In the genomic region with DNA sequence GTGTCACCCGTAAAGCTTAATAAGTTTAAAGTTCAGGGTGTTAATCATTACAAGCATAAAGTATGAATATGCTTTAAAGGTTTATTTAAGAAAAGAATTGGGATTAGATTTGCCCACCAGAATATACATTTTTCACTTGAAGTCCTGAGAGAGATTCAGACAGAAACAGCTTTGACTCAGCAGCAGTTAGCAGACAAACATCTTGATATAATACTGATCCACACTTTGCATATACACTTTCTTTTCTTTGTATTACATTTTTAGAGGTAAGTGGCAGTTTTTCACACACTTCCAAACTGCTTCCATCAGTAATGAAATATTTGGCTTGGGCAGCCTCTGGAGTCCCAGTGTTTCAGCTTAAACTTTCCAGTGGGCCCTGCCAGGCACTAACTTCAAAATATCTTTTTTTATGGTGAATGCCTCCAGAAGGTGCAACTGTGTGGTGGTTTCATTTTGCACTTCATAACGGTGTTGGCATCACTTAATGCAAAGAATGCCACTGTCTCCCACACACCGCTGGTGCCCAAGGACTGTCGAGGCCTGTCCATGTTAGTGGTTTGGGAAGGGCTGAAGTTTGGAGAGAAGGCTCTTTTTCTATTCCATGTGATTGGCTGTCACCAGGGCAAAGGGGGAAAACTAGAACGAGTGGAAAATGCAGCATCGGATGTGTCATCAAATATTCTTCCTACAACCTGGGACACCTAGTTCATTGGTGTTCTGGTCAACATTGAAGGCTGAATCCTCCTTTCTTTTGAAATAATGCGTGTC, we compare ENCODE assay signal across 10 cellular contexts. TPM values are rescaled to one million over a fixed set of nuclear protein-coding genes. Genes with fewer than 3 reads are reported as not detected.
A peak's percentile ranks its signal among the peaks of the same experiment; 100 is the strongest.
DNase-seq lines count a peak whose midpoint lies in the region; ATAC-seq and TF ChIP-seq lines count a peak whose summit lies in the region.
"Had no signal": no experiment of that assay in that cellular context is flagged by ENCODE, and none has a peak within 500 bp of the region (broad histone marks: within the 10 kb centered on the region; RNA-seq: fewer than 3 reads in every experiment).

No MANE protein-coding gene starts in this region.

- peaks cover 17% of the 10 kb centered on the region for H3K36me3 Mint-ChIP-seq in endodermal cell (ENCODE audit: low read depth)

- no peak overlapping the region for H3K27ac Mint-ChIP-seq in endodermal cell

- no peak for TF ChIP-seq POLR2A in GM18505 (IDR thresholded peaks at IDR 0.05; ENCODE audit: borderline replicate concordance, extremely low read depth, insufficient read depth, insufficient read length)
- TF ChIP-seq POLR2A in gastrocnemius medialis (IDR thresholded peaks at IDR 0.05) = no peak

- TF ChIP-seq CTCF in coronary artery (IDR thresholded peaks at IDR 0.05) = no peak
- no peak for TF ChIP-seq CTCF in gastrocnemius medialis (IDR thresholded peaks at IDR 0.05 in 4 of 5, conservative IDR thresholded peaks at IDR 0.05 in 1 of 5)
- TF ChIP-seq CTCF in endodermal cell (conservative IDR thresholded peaks at IDR 0.05) = no peak

- DNase-seq in coronary artery (ENCODE audit: low spot score) = no peak
- DNase-seq in gastrocnemius medialis = no peak
- DNase-seq in endodermal cell = no peak
- no peak for DNase-seq in activated CD8-positive, alpha-beta memory T cell treated with anti-CD3 and anti-CD28 coated beads, Interleukin-2, amount 50 U/mL, for 48 hours
- no peak for DNase-seq in stimulated activated naive CD4-positive, alpha-beta T cell treated with Interleukin-2 at 50 U/mL for 16 hours (lab: John Stamatoyannopoulos, UW)
- DNase-seq: lower lobe of right lung had no signal

- H3K9me3 ChIP-seq in gastrocnemius medialis (no peaks in the 10 kb centered on the region), endodermal cell (ENCODE audit: control insufficient read depth, low read length) (peaks cover 19% of the 10 kb centered on the region)
- H3K9me3 ChIP-seq: lower lobe of right lung had no signal

- peak overlapping the region; percentile 39 for H3K4me3 ChIP-seq in coronary artery
- H3K4me3 ChIP-seq in gastrocnemius medialis = peak overlapping the region in 1 of 4 donors; percentile 5
- H3K4me3 ChIP-seq in endodermal cell (ENCODE audit: low read length) = no peak overlapping the region
- H3K4me3 ChIP-seq: lower lobe of right lung had no signal

- intact Hi-C loops in gastrocnemius medialis (cut with DNase I; ENCODE audit: low total_unique reads) = loop anchor here (5.0 kb wide), 1 partner anchor 1021 kb away; no protein-coding TSS in a partner anchor

- H3K27ac ChIP-seq in coronary artery (peak overlapping the region; percentile 84 to 91), gastrocnemius medialis (peak overlapping the region; percentile 1 to 58 (median 20)), endodermal cell (ENCODE audit: low read depth, low read length) (no peak overlapping the region)
- H3K27ac ChIP-seq: lower lobe of right lung had no signal

- no peak overlapping the region for H3K4me3 Mint-ChIP-seq in endodermal cell

- H3K27me3 Mint-ChIP-seq in endodermal cell (ENCODE audit: insufficient read depth) = no peaks in the 10 kb centered on the region

- ATAC-seq in GM18505 (IDR thresholded peaks at IDR 0.05; ENCODE audit: unreplicated experiment) = peak; percentile 46
- peak; percentile 52 for ATAC-seq in HG02885 (IDR thresholded peaks at IDR 0.05; ENCODE audit: poor library complexity, unreplicated experiment)
- no peak for ATAC-seq in gastrocnemius medialis
- ATAC-seq in GM19324 (IDR thresholded peaks at IDR 0.05; ENCODE audit: low FRiP score, unreplicated experiment) = no peak
- ATAC-seq: lower lobe of right lung, Panc1 had no signal

- no peaks in the 10 kb centered on the region for H3K27me3 ChIP-seq in gastrocnemius medialis
- no peaks in the 10 kb centered on the region for H3K27me3 ChIP-seq in endodermal cell (ENCODE audit: control insufficient read depth, insufficient read depth, low read length, poor library complexity, severe bottlenecking)

- WGBS in endodermal cell (ENCODE audit: insufficient coverage in 1 of 2, insufficient read length in 1 of 2), 2 experiments = 95% methylated on average over 5 to 7 of the region's 7 CpGs

- H3K9ac ChIP-seq in endodermal cell (ENCODE audit: extremely low read depth, low read length, poor library complexity, severe bottlenecking) = no peak overlapping the region

- peaks cover 23% of the 10 kb centered on the region for H3K4me1 Mint-ChIP-seq in endodermal cell

- in situ Hi-C loops in gastrocnemius medialis (cut with MboI; ENCODE audit: low sequenced_read_pairs in 4 of 4) = loop anchor here in 3 of 4 donors (25.0 kb wide), 3 partner anchors 581 to 1031 kb away; no protein-coding TSS in a partner anchor

- H3K36me3 ChIP-seq in gastrocnemius medialis = no peaks in the 10 kb centered on the region
- peaks cover under 1% of the 10 kb centered on the region for H3K36me3 ChIP-seq in endodermal cell (ENCODE audit: control insufficient read depth, insufficient read depth, low read length)

- H3K4me1 ChIP-seq in gastrocnemius medialis (peaks cover 70 to 81% of the 10 kb centered on the region in 2 donors), endodermal cell (ENCODE audit: control insufficient read depth, insufficient read depth, low read length) (peaks cover 5% of the 10 kb centered on the region)

- H3K9me3 Mint-ChIP-seq in endodermal cell = peaks cover 6% of the 10 kb centered on the region

RNA-seq across cellular contexts. Expression of a gene that starts 53.0 kb away (rescaled TPM):
- 100 to 1,000 TPM in 2 of 4 donors, 10 to 100 TPM in 2; 87.2 to 129 (median 100) TPM for total RNA-seq in gastrocnemius medialis
- 10 to 100 TPM; 29.8 to 30.2 TPM for total RNA-seq in endodermal cell
- 29.8 TPM for polyA plus RNA-seq in endodermal cell (2013, experiment 1 of 2)
- polyA plus RNA-seq in endodermal cell (2013, experiment 2 of 2) = 31.2 TPM

Comparison
In these comparisons a context has a peak if more than half of its experiments do, and no peak if none do; other contexts are left out.
1. ATAC-seq: peak in GM18505 (single experiment) and HG02885 (single experiment); none in gastrocnemius medialis (0 of 2) and GM19324 (single experiment).